In the genomic region with DNA sequence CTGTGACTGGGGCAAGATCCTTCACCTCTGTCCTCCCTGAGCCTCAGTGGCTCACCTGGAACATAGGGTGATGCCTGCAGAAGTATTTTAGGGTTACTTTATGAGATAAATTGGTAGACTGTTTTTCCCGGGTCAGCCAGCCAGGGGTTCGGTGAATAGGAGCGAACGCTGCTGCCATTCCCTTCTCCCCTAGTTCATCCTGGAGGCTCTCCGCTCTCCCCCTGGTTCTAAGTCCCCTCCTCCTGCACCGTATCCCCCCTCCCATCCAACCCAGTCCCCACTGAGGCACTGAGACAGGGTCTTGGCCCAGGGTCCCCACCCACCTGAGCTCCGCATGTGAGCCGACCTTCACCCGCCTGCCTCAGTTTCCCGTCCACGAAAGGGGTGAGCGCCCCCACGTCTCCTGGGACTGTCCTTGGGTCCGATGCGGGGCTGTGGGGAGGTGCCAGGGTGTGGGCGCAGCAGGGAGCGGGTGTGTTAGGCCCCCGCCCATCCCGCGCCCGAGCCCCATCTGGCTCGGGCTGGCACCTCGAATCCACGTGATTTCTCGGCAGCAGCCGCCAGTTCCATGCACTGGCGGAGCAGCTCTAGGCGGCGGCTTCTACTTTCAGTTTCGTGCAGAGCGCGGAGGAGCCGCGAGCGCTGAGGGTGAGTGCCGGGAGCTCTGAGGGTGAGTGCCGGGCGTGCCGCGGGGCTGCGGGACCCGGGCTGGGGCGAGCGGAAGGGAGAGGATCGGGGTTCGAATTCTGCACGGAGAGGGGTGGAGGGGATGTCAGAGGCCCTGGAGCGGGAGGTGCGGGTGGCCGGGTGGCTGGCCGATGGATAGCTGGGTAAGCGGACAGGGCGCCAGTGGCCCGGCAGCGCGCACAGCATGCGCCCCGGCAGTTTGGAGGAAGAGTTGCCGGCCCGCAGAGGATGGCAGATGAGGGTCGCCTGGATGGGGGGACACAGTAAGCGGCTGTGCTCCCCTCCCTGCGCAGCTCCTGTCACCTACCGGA, we compare ENCODE assay signal across 1 cellular context.
TF ChIP-seq lines count a peak whose summit lies in the region.

A gene with protein sequence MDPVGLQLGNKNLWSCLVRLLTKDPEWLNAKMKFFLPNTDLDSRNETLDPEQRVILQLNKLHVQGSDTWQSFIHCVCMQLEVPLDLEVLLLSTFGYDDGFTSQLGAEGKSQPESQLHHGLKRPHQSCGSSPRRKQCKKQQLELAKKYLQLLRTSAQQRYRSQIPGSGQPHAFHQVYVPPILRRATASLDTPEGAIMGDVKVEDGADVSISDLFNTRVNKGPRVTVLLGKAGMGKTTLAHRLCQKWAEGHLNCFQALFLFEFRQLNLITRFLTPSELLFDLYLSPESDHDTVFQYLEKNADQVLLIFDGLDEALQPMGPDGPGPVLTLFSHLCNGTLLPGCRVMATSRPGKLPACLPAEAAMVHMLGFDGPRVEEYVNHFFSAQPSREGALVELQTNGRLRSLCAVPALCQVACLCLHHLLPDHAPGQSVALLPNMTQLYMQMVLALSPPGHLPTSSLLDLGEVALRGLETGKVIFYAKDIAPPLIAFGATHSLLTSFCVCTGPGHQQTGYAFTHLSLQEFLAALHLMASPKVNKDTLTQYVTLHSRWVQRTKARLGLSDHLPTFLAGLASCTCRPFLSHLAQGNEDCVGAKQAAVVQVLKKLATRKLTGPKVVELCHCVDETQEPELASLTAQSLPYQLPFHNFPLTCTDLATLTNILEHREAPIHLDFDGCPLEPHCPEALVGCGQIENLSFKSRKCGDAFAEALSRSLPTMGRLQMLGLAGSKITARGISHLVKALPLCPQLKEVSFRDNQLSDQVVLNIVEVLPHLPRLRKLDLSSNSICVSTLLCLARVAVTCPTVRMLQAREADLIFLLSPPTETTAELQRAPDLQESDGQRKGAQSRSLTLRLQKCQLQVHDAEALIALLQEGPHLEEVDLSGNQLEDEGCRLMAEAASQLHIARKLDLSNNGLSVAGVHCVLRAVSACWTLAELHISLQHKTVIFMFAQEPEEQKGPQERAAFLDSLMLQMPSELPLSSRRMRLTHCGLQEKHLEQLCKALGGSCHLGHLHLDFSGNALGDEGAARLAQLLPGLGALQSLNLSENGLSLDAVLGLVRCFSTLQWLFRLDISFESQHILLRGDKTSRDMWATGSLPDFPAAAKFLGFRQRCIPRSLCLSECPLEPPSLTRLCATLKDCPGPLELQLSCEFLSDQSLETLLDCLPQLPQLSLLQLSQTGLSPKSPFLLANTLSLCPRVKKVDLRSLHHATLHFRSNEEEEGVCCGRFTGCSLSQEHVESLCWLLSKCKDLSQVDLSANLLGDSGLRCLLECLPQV (N-terminal part only) (plus strand): TSS at position 610 of the 998 bp plus-strand sequence. CDS start 31,156 bp downstream, outside the sequence.

TF ChIP-seq in HepG2, 621 proteins besides CTCF, POLR2A, EP300 and RAD21 (continued from another document and continues in another):
- TF ChIP-seq POLR2G (IDR thresholded peaks at IDR 0.05; ENCODE audit: low read depth, low read length) = peak; percentile 60
- TF ChIP-seq, protein P1, sequence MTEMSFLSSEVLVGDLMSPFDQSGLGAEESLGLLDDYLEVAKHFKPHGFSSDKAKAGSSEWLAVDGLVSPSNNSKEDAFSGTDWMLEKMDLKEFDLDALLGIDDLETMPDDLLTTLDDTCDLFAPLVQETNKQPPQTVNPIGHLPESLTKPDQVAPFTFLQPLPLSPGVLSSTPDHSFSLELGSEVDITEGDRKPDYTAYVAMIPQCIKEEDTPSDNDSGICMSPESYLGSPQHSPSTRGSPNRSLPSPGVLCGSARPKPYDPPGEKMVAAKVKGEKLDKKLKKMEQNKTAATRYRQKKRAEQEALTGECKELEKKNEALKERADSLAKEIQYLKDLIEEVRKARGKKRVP (CRISPR knock-in tag; IDR thresholded peaks at IDR 0.05) = peak in 1 of 2 experiments; percentile 52; a peak in 1 of 4 replicates
- TF ChIP-seq ZNF546 (CRISPR knock-in tag; conservative IDR thresholded peaks at IDR 0.05) = no peak
- TF ChIP-seq, protein P2, sequence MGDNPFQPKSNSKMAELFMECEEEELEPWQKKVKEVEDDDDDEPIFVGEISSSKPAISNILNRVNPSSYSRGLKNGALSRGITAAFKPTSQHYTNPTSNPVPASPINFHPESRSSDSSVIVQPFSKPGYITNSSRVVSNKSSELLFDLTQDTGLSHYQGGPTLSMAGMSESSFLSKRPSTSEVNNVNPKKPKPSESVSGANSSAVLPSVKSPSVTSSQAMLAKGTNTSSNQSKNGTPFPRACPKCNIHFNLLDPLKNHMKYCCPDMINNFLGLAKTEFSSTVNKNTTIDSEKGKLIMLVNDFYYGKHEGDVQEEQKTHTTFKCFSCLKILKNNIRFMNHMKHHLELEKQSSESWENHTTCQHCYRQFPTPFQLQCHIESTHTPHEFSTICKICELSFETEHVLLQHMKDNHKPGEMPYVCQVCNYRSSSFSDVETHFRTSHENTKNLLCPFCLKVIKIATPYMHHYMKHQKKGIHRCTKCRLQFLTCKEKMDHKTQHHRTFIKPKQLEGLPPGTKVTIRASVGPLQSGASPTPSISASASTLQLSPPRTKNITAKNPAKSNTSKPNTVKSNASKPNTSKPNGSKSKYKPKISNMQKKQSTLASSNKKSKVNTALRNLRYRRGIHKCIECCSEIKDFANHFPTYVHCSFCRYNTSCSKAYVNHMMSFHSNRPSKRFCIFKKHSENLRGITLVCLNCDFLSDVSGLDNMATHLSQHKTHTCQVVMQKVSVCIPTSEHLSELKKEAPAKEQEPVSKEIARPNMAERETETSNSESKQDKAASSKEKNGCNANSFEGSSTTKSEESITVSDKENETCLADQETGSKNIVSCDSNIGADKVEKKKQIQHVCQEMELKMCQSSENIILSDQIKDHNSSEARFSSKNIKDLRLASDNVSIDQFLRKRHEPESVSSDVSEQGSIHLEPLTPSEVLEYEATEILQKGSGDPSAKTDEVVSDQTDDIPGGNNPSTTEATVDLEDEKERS (CRISPR knock-in tag; IDR thresholded peaks at IDR 0.05) = peak; percentile 89
- TF ChIP-seq ARNTL (CRISPR knock-in tag; IDR thresholded peaks at IDR 0.05) = peak; percentile 56; the same call in 1 of the 2 replicates
- 0 out of 2 replicates have a peak, but pooled peaks have one; percentile 15 for TF ChIP-seq ZNF724P (CRISPR knock-in tag; IDR thresholded peaks at IDR 0.05; ENCODE audit: borderline replicate concordance)
- TF ChIP-seq, protein P3, sequence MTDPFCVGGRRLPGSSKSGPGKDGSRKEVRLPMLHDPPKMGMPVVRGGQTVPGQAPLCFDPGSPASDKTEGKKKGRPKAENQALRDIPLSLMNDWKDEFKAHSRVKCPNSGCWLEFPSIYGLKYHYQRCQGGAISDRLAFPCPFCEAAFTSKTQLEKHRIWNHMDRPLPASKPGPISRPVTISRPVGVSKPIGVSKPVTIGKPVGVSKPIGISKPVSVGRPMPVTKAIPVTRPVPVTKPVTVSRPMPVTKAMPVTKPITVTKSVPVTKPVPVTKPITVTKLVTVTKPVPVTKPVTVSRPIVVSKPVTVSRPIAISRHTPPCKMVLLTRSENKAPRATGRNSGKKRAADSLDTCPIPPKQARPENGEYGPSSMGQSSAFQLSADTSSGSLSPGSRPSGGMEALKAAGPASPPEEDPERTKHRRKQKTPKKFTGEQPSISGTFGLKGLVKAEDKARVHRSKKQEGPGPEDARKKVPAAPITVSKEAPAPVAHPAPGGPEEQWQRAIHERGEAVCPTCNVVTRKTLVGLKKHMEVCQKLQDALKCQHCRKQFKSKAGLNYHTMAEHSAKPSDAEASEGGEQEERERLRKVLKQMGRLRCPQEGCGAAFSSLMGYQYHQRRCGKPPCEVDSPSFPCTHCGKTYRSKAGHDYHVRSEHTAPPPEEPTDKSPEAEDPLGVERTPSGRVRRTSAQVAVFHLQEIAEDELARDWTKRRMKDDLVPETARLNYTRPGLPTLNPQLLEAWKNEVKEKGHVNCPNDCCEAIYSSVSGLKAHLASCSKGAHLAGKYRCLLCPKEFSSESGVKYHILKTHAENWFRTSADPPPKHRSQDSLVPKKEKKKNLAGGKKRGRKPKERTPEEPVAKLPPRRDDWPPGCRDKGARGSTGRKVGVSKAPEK (CRISPR knock-in tag; IDR thresholded peaks at IDR 0.05; ENCODE audit: borderline replicate concordance) = peak; percentile 93
- peak; percentile 79 for TF ChIP-seq KLF6 (CRISPR knock-in tag; IDR thresholded peaks at IDR 0.05)
- 0 out of 2 replicates have a peak, but pooled peaks have one; percentile 43 for TF ChIP-seq SAFB2 (CRISPR knock-in tag; IDR thresholded peaks at IDR 0.05; ENCODE audit: borderline replicate concordance, low read depth)
- TF ChIP-seq EED (CRISPR knock-in tag; IDR thresholded peaks at IDR 0.05) = 0 out of 2 replicates have a peak, but pooled peaks have one; percentile 28
- TF ChIP-seq KLF11 (CRISPR knock-in tag; IDR thresholded peaks at IDR 0.05) = peak; percentile 85; the same call in 1 of the 2 replicates
- TF ChIP-seq IRF2 (CRISPR knock-in tag; IDR thresholded peaks at IDR 0.05) = peak; percentile 99
- peak; percentile 74 for TF ChIP-seq SALL1 (CRISPR knock-in tag; IDR thresholded peaks at IDR 0.05)
- TF ChIP-seq TCF7 (IDR thresholded peaks at IDR 0.05; ENCODE audit: low read depth) = no peak
- peak; percentile 66; the same call in 1 of the 2 replicates for TF ChIP-seq RXRA (CRISPR knock-in tag; IDR thresholded peaks at IDR 0.05)
- peak; percentile 35 for TF ChIP-seq ZNF124 (CRISPR knock-in tag; IDR thresholded peaks at IDR 0.05)
- TF ChIP-seq STAG1 (CRISPR knock-in tag; IDR thresholded peaks at IDR 0.05) = peak; percentile 17; the same call in 1 of the 2 replicates
- TF ChIP-seq, protein P4, sequence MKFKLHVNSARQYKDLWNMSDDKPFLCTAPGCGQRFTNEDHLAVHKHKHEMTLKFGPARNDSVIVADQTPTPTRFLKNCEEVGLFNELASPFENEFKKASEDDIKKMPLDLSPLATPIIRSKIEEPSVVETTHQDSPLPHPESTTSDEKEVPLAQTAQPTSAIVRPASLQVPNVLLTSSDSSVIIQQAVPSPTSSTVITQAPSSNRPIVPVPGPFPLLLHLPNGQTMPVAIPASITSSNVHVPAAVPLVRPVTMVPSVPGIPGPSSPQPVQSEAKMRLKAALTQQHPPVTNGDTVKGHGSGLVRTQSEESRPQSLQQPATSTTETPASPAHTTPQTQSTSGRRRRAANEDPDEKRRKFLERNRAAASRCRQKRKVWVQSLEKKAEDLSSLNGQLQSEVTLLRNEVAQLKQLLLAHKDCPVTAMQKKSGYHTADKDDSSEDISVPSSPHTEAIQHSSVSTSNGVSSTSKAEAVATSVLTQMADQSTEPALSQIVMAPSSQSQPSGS (CRISPR knock-in tag; IDR thresholded peaks at IDR 0.05) = no peak
- TF ChIP-seq HNRNPLL (IDR thresholded peaks at IDR 0.05; ENCODE audit: low read depth, low read length, poor library complexity, severe bottlenecking) = peak; percentile 88
- peak; percentile 71 for TF ChIP-seq PHF8 (CRISPR knock-in tag; IDR thresholded peaks at IDR 0.05)
- TF ChIP-seq, protein P5, sequence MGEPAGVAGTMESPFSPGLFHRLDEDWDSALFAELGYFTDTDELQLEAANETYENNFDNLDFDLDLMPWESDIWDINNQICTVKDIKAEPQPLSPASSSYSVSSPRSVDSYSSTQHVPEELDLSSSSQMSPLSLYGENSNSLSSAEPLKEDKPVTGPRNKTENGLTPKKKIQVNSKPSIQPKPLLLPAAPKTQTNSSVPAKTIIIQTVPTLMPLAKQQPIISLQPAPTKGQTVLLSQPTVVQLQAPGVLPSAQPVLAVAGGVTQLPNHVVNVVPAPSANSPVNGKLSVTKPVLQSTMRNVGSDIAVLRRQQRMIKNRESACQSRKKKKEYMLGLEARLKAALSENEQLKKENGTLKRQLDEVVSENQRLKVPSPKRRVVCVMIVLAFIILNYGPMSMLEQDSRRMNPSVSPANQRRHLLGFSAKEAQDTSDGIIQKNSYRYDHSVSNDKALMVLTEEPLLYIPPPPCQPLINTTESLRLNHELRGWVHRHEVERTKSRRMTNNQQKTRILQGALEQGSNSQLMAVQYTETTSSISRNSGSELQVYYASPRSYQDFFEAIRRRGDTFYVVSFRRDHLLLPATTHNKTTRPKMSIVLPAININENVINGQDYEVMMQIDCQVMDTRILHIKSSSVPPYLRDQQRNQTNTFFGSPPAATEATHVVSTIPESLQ (CRISPR knock-in tag; conservative IDR thresholded peaks at IDR 0.05) = no peak
- peak; percentile 19; the same call in 1 of the 2 replicates for TF ChIP-seq CBX5 (CRISPR knock-in tag; IDR thresholded peaks at IDR 0.05; ENCODE audit: borderline replicate concordance)
- no peak for TF ChIP-seq ZNF335 (CRISPR knock-in tag; IDR thresholded peaks at IDR 0.05)
- TF ChIP-seq ZNF432 (CRISPR knock-in tag; IDR thresholded peaks at IDR 0.05; ENCODE audit: borderline replicate concordance) = peak; percentile 79; the same call in 1 of the 2 replicates
- no peak for TF ChIP-seq MAZ (IDR thresholded peaks at IDR 0.05; ENCODE audit: borderline replicate concordance, low read depth, low read length)
- peak; percentile 67 for TF ChIP-seq MAZ (CRISPR knock-in tag; IDR thresholded peaks at IDR 0.05; ENCODE audit: low read depth)
- TF ChIP-seq MAFF (IDR thresholded peaks at IDR 0.05; ENCODE audit: low read depth, low read length) = no peak
- 0 out of 2 replicates have a peak, but pooled peaks have one; percentile 42 for TF ChIP-seq ZNF235 (CRISPR knock-in tag; IDR thresholded peaks at IDR 0.05; ENCODE audit: borderline replicate concordance)
- peak; percentile 95 for TF ChIP-seq KMT2B (CRISPR knock-in tag; IDR thresholded peaks at IDR 0.05)
- TF ChIP-seq ZNF775 (CRISPR knock-in tag; IDR thresholded peaks at IDR 0.05; ENCODE audit: borderline replicate concordance) = no peak
- peak; percentile 79 for TF ChIP-seq SAP130 (CRISPR knock-in tag; IDR thresholded peaks at IDR 0.05; ENCODE audit: low read depth)
- peak; percentile 71; the same call in 1 of the 2 replicates for TF ChIP-seq BORCS8-MEF2B (CRISPR knock-in tag; IDR thresholded peaks at IDR 0.05)
- 0 out of 2 replicates have a peak, but pooled peaks have one; percentile 11 for TF ChIP-seq ZNF629 (CRISPR knock-in tag; conservative IDR thresholded peaks at IDR 0.05)
- peak; percentile 55; the same call in 1 of the 2 replicates for TF ChIP-seq ZNF143 (CRISPR knock-in tag; IDR thresholded peaks at IDR 0.05)
- TF ChIP-seq NAIF1 (CRISPR knock-in tag; IDR thresholded peaks at IDR 0.05; ENCODE audit: borderline replicate concordance) = no peak
- TF ChIP-seq GLI4 (CRISPR knock-in tag; IDR thresholded peaks at IDR 0.05; ENCODE audit: borderline replicate concordance) = peak; percentile 99; the same call in 1 of the 2 replicates
- peak; percentile 86; the same call in 1 of the 2 replicates for TF ChIP-seq MTA1 (CRISPR knock-in tag; IDR thresholded peaks at IDR 0.05; ENCODE audit: borderline replicate concordance)
- TF ChIP-seq, protein P6, sequence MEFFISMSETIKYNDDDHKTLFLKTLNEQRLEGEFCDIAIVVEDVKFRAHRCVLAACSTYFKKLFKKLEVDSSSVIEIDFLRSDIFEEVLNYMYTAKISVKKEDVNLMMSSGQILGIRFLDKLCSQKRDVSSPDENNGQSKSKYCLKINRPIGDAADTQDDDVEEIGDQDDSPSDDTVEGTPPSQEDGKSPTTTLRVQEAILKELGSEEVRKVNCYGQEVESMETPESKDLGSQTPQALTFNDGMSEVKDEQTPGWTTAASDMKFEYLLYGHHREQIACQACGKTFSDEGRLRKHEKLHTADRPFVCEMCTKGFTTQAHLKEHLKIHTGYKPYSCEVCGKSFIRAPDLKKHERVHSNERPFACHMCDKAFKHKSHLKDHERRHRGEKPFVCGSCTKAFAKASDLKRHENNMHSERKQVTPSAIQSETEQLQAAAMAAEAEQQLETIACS (CRISPR knock-in tag; IDR thresholded peaks at IDR 0.05) = 0 out of 2 replicates have a peak, but pooled peaks have one; percentile 37
- TF ChIP-seq HNRNPK (IDR thresholded peaks at IDR 0.05; ENCODE audit: low read depth, low read length, poor library complexity, severe bottlenecking) = peak; percentile 29
- TF ChIP-seq ZMYM3 (CRISPR knock-in tag; IDR thresholded peaks at IDR 0.05) = peak; percentile 92
- TF ChIP-seq, protein P7, sequence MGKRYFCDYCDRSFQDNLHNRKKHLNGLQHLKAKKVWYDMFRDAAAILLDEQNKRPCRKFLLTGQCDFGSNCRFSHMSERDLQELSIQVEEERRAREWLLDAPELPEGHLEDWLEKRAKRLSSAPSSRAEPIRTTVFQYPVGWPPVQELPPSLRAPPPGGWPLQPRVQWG (CRISPR knock-in tag; IDR thresholded peaks at IDR 0.05; ENCODE audit: borderline replicate concordance, low read depth) = no peak
- TF ChIP-seq FOSL2 (CRISPR knock-in tag; IDR thresholded peaks at IDR 0.05) = peak; percentile 41
